In genomic region chr20:46021361-46022359, GRCh38 we compare ENCODE assay signal across 8 cellular contexts. TPM values are rescaled to one million over a fixed set of nuclear protein-coding genes. Genes with fewer than 3 reads are reported as not detected.
A peak's percentile ranks its signal among the peaks of the same experiment; 100 is the strongest.
DNase-seq lines count a peak whose midpoint lies in the region; ATAC-seq and TF ChIP-seq lines count a peak whose summit lies in the region.

No MANE protein-coding gene starts in this region.

- H2AFZ ChIP-seq in neural progenitor cell (replicated peaks), result no peak overlapping the region

- H3K79me2 ChIP-seq in neural progenitor cell (ENCODE audit: low read depth), result no peaks in the 10 kb centered on the region

- intact Hi-C loops in activated CD4-positive, alpha-beta memory T cell treated with anti-CD3 and anti-CD28 coated beads for 36 hours (cut with micrococcal nuclease), result loop anchor here (2.0 to 5.0 kb wide), 3 partner anchors 67 to 286 kb away; partner anchors contain the start of genes CDH22 and NCOA5

- DNase-seq in AG04450 (ENCODE audit: low read depth, low spot score), result no peak
- DNase-seq in GM13977 (ENCODE audit: low spot score), result peak; percentile 79
- DNase-seq in NCI-H2227 treated with DMSO at 0.1 percent for 48 hours (lab: John Stamatoyannopoulos, UW), result peak; percentile 72
- peak; percentile 71 for DNase-seq in activated CD4-positive, alpha-beta memory T cell treated with anti-CD3 and anti-CD28 coated beads for 36 hours
- peak; percentile 99 for DNase-seq in endothelial cell (ENCODE audit: low spot score)
- peak; percentile 96 for DNase-seq in neural progenitor cell (ENCODE audit: low spot score)

- peak overlapping the region; percentile 54 for H3K4me3 ChIP-seq in AG04450 (ENCODE audit: low read depth, low read length)
- H3K4me3 ChIP-seq in neural progenitor cell, result peak overlapping the region; percentile 59

- no peak overlapping the region for H3K27ac ChIP-seq in AG04450 (ENCODE audit: low read depth, low read length)
- no peak overlapping the region for H3K27ac ChIP-seq in neural progenitor cell

- H3K4me2 ChIP-seq in neural progenitor cell, result peak overlapping the region; percentile 88

- peaks cover 17% of the 10 kb centered on the region for H3K4me1 Mint-ChIP-seq in activated CD4-positive, alpha-beta memory T cell treated with anti-CD3 and anti-CD28 coated beads for 36 hours (ENCODE audit: low read depth)
- H3K4me1 Mint-ChIP-seq in endothelial cell (ENCODE audit: unreplicated experiment), result peaks cover 9% of the 10 kb centered on the region
- H3K4me1 Mint-ChIP-seq in neural progenitor cell, result peaks cover 21% of the 10 kb centered on the region

- peaks cover 2% of the 10 kb centered on the region; the same call in 1 of the 2 replicates for H3K9me3 ChIP-seq in AG04450 (ENCODE audit: control insufficient read depth, insufficient read depth, low read length)
- H3K9me3 ChIP-seq in neural progenitor cell (ENCODE audit: low read depth), result no peaks in the 10 kb centered on the region

- ATAC-seq in GM19023 (IDR thresholded peaks at IDR 0.05; ENCODE audit: unreplicated experiment) (no peak), GM19467 (IDR thresholded peaks at IDR 0.05; ENCODE audit: unreplicated experiment) (no peak)

- H3K9ac ChIP-seq in neural progenitor cell, result no peak overlapping the region

- in situ Hi-C loops in GM13977 (cut with MboI; ENCODE audit: low pct_unique_long_range_greater_than_20kb, low sequenced_read_pairs, unreplicated experiment), result no loop called here

- TF ChIP-seq CTCF in AG04450 (IDR thresholded peaks at IDR 0.05; ENCODE audit: low read depth, low read length), result no peak
- peak; percentile 29 for TF ChIP-seq CTCF in GM13977 (IDR thresholded peaks at IDR 0.05; ENCODE audit: extremely low read depth, insufficient read depth, missing control alignments)
- no peak for TF ChIP-seq CTCF in endothelial cell (IDR thresholded peaks at IDR 0.05; ENCODE audit: unreplicated experiment)
- TF ChIP-seq CTCF in neural progenitor cell (IDR thresholded peaks at IDR 0.05), result peak; percentile 12

- no peaks in the 10 kb centered on the region for H3K9me3 Mint-ChIP-seq in activated CD4-positive, alpha-beta memory T cell treated with anti-CD3 and anti-CD28 coated beads for 36 hours
- H3K9me3 Mint-ChIP-seq in endothelial cell (ENCODE audit: unreplicated experiment) (no peaks in the 10 kb centered on the region), neural progenitor cell (no peaks in the 10 kb centered on the region)

- CTCF ChIA-PET in AG04450 (lab: Charles Lee), result interaction anchor here (0.6 to 2.2 kb wide), 9 partner anchors 8 to 617 kb away, joined by 3 to 12 read pairs (median 4); partner anchors contain the start of gene MMP9
- CTCF ChIA-PET in activated CD4-positive, alpha-beta memory T cell treated with anti-CD3 and anti-CD28 coated beads for 36 hours (lab: Charles Lee), result interaction anchor here (0.6 to 4.0 kb wide), 25 partner anchors 9 to 533 kb away, joined by 3 to 49 read pairs (median 6); partner anchors contain the start of gene MMP9

- H3F3A ChIP-seq in neural progenitor cell (ENCODE audit: low read depth), result peaks cover 7% of the 10 kb centered on the region

- no peak overlapping the region for H3K27ac Mint-ChIP-seq in activated CD4-positive, alpha-beta memory T cell treated with anti-CD3 and anti-CD28 coated beads for 36 hours
- H3K27ac Mint-ChIP-seq in endothelial cell (ENCODE audit: unreplicated experiment) (peak overlapping the region; percentile 48), neural progenitor cell (no peak overlapping the region)

- peaks cover 47% of the 10 kb centered on the region for H3K27me3 ChIP-seq in AG04450 (ENCODE audit: control insufficient read depth, insufficient read depth, low read length)
- peaks cover 51% of the 10 kb centered on the region for H3K27me3 ChIP-seq in neural progenitor cell

- peaks cover 35% of the 10 kb centered on the region for H3K27me3 Mint-ChIP-seq in activated CD4-positive, alpha-beta memory T cell treated with anti-CD3 and anti-CD28 coated beads for 36 hours
- H3K27me3 Mint-ChIP-seq in endothelial cell (ENCODE audit: unreplicated experiment) (peaks cover 19% of the 10 kb centered on the region), neural progenitor cell (ENCODE audit: insufficient read depth, low read depth) (peaks cover 24% of the 10 kb centered on the region)

- peaks cover 33% of the 10 kb centered on the region for H4K20me1 ChIP-seq in neural progenitor cell (ENCODE audit: low read depth)

- POLR2A ChIA-PET in AG04450 (lab: Yijun Ruan, JAX), result no interaction called here
- POLR2A ChIA-PET in activated CD4-positive, alpha-beta memory T cell treated with anti-CD3 and anti-CD28 coated beads for 36 hours (lab: Charles Lee), result no interaction called here

- peak overlapping the region; percentile 60 for H3K4me3 Mint-ChIP-seq in activated CD4-positive, alpha-beta memory T cell treated with anti-CD3 and anti-CD28 coated beads for 36 hours
- peak overlapping the region; percentile 90 for H3K4me3 Mint-ChIP-seq in endothelial cell (ENCODE audit: unreplicated experiment)
- peak overlapping the region; percentile 90 for H3K4me3 Mint-ChIP-seq in neural progenitor cell

- H3K36me3 ChIP-seq in neural progenitor cell, result no peaks in the 10 kb centered on the region

- H3K36me3 Mint-ChIP-seq in activated CD4-positive, alpha-beta memory T cell treated with anti-CD3 and anti-CD28 coated beads for 36 hours, result no peaks in the 10 kb centered on the region
- H3K36me3 Mint-ChIP-seq in endothelial cell (ENCODE audit: low read depth, unreplicated experiment) (no peaks in the 10 kb centered on the region), neural progenitor cell (no peaks in the 10 kb centered on the region)

- no peaks in the 10 kb centered on the region for H3K4me1 ChIP-seq in neural progenitor cell

RNA-seq across cellular contexts. Expression of gene SLC12A5, which starts 7.4 kb away (rescaled TPM):
- 0.55 and 1.7 TPM in 2 replicates for polyA plus RNA-seq in AG04450 (2011; rRNA removed)
- polyA minus RNA-seq in AG04450 (2011; rRNA and poly(A)+ RNA removed), result 0.13 and 1.3 TPM in 2 replicates
- under 1 TPM in 1 of 2 experiments, not detected in 1; 0.97 TPM for total RNA-seq in activated CD4-positive, alpha-beta memory T cell treated with anti-CD3 and anti-CD28 coated beads for 36 hours
- total RNA-seq in endothelial cell (ENCODE audit: unreplicated experiment) (8.8 TPM), neural progenitor cell (ENCODE audit: low replicate concordance) (0.37 and 0.77 TPM in 2 replicates)

RNA-seq across cellular contexts. Expression of gene MMP9, which starts 13.0 kb away (rescaled TPM):
- polyA plus RNA-seq in AG04450 (2011; rRNA removed), result not detected in 2 replicates
- not detected in 2 replicates for polyA minus RNA-seq in AG04450 (2011; rRNA and poly(A)+ RNA removed)
- under 1 TPM; 0.10 to 0.12 TPM for total RNA-seq in activated CD4-positive, alpha-beta memory T cell treated with anti-CD3 and anti-CD28 coated beads for 36 hours
- total RNA-seq in endothelial cell (ENCODE audit: unreplicated experiment) (9.7 TPM), neural progenitor cell (ENCODE audit: low replicate concordance) (0.15 TPM in 1 of 2 replicates, not detected in the other)

RNA-seq across cellular contexts. Expression of gene ZNF335, which starts 49.7 kb away (rescaled TPM):
- 5.5 and 7.6 TPM in 2 replicates for polyA plus RNA-seq in AG04450 (2011; rRNA removed)
- polyA minus RNA-seq in AG04450 (2011; rRNA and poly(A)+ RNA removed), result 18.8 and 19.3 TPM in 2 replicates
- 10 to 100 TPM; 24.1 to 26.0 TPM for total RNA-seq in activated CD4-positive, alpha-beta memory T cell treated with anti-CD3 and anti-CD28 coated beads for 36 hours
- 22.9 TPM for total RNA-seq in endothelial cell (ENCODE audit: unreplicated experiment)
- 7.2 and 17.4 TPM in 2 replicates for total RNA-seq in neural progenitor cell (ENCODE audit: low replicate concordance)

Comparison
In these comparisons a context has a peak if more than half of its experiments do, and no peak if none do; other contexts are left out.
1. CTCF ChIP-seq: peak in GM13977 (single experiment) and neural progenitor cell (single experiment); none in AG04450 (single experiment) and endothelial cell (single experiment).
2. Peak in every context shown above with its lines, with median percentiles within 50 percentile points of each other: H3K4me3 Mint-ChIP-seq.